Comparison of ENCODE assay signal across 24 cellular contexts in genomic region chr20:59564171-59564570, GRCh38. TPM values are rescaled to one million over a fixed set of nuclear protein-coding genes. Genes with fewer than 3 reads are reported as not detected.
A peak's percentile ranks its signal among the peaks of the same experiment; 100 is the strongest.
DNase-seq lines count a peak whose midpoint lies in the region; ATAC-seq, FAIRE-seq and TF ChIP-seq lines count a peak whose summit lies in the region.
"Had no signal": no experiment of that assay in that cellular context is flagged by ENCODE, and none has a peak within 500 bp of the region (broad histone marks: within the 10 kb centered on the region; RNA-seq: fewer than 3 reads in every experiment).

No MANE protein-coding gene starts in this region.

- TF ChIP-seq CTCF in GM10248 (IDR thresholded peaks at IDR 0.05; ENCODE audit: control extremely low read depth, extremely low read depth, low read depth, missing control alignments) = no peak
- no peak for TF ChIP-seq CTCF in kidney (IDR thresholded peaks at IDR 0.05; ENCODE audit: borderline replicate concordance, extremely low read depth, insufficient read depth)
- TF ChIP-seq CTCF in vagina (IDR thresholded peaks at IDR 0.05) = no peak

- CTCF ChIA-PET in GM10248 (lab: Yijun Ruan, JAX) = interaction anchor here (1.4 kb wide), 1 partner anchor 8 kb away, joined by 6 read pairs; no protein-coding TSS in a partner anchor

- POLR2A ChIA-PET in GM10248 (lab: Yijun Ruan, JAX) = no interaction called here

- no peak for ATAC-seq in GM19467 (IDR thresholded peaks at IDR 0.05; ENCODE audit: unreplicated experiment)
- ATAC-seq: GM12878 had no signal

- H3K27ac ChIP-seq in kidney (ENCODE audit: low read depth in 2 of 2, low read length in 2 of 2) = no peak overlapping the region
- H3K27ac ChIP-seq in vagina = no peak overlapping the region
- H3K27ac ChIP-seq: KMS-11 had no signal

- FAIRE-seq in kidney (lab: Jason Lieb, UNC) = no peak
- FAIRE-seq: GM12878, GM18507 had no signal

- DNase-seq in GM10248 (ENCODE audit: extremely low spot score) (peak; percentile 9), HuH-7.5 (ENCODE audit: low spot score) (peak; percentile 6), kidney (peak; percentile 55), vagina (ENCODE audit: extremely low spot score in 2 of 2) (peak; percentile 40 to 52), NCI-H69 (lab: John Stamatoyannopoulos, UW) (no peak)
- DNase-seq in activated CD8-positive, alpha-beta memory T cell treated with anti-CD3 and anti-CD28 coated beads, Interleukin-2, amount 50 U/mL, for 4 hours = no peak
- DNase-seq: BE2C; CD4-positive, CD25-positive, alpha-beta regulatory T cell; COR-L47; DMS153; GDM1; HFFc6; MV-4-11; NCI-H1417; NCI-H187; NCI-H2107; NCI-H2227 treated with DMSO at 0.1 percent for 48 hours; NCI-H510A treated with DMSO at 0.1 percent for 48 hours; SHP77 treated with DMSO at 0.1 percent for 48 hours had no signal

- H3K4me3 ChIP-seq in kidney (ENCODE audit: low read length in 2 of 2) (no peak overlapping the region), vagina (no peak overlapping the region)
- H3K4me3 ChIP-seq: GM12878 had no signal

- H3K36me3 ChIP-seq in kidney (ENCODE audit: control insufficient read depth in 1 of 2, insufficient read depth in 2 of 2, low read length in 2 of 2) (no peaks in the 10 kb centered on the region), vagina (no peaks in the 10 kb centered on the region)
- H3K36me3 ChIP-seq: BE2C had no signal

- H3K9ac ChIP-seq in kidney (ENCODE audit: low read length in 2 of 2) = no peak overlapping the region
- H3K9ac ChIP-seq: KMS-11 had no signal

- H3K27me3 ChIP-seq in vagina = no peaks in the 10 kb centered on the region
- H3K27me3 ChIP-seq: BE2C had no signal

- intact Hi-C loops in kidney (cut with DNase I) = loop anchor here (10.0 kb wide), 1 partner anchor 191 kb away; no protein-coding TSS in a partner anchor
- intact Hi-C loops in vagina (cut with DNase I) = no loop called here

- H3K4me1 ChIP-seq in kidney (ENCODE audit: control insufficient read depth in 1 of 2, insufficient read depth in 1 of 2, low read depth in 1 of 2, low read length in 2 of 2) = no peaks in the 10 kb centered on the region
- no peaks in the 10 kb centered on the region for H3K4me1 ChIP-seq in vagina
- H3K4me1 ChIP-seq: BE2C had no signal

- no peak for TF ChIP-seq POLR2A in vagina (IDR thresholded peaks at IDR 0.05)

- H3K9me3 ChIP-seq in kidney (ENCODE audit: control insufficient read depth in 1 of 2, low read length in 2 of 2) (no peaks in the 10 kb centered on the region), vagina (no peaks in the 10 kb centered on the region)
- H3K9me3 ChIP-seq: BE2C had no signal

RNA-seq across cellular contexts. Expression of gene PHACTR3, which starts 40.2 kb away (rescaled TPM):
- total RNA-seq in kidney (12.3 TPM), vagina (8.3 TPM)
- 1.7 TPM for polyA plus RNA-seq in kidney (ENCODE audit: insufficient read depth, low read depth, low replicate concordance)
- total RNA-seq: CD4-positive, CD25-positive, alpha-beta regulatory T cell; HFFc6; T-helper 1 cell treated with Interleukin-12 subunit alpha and Interleukin-12 subunit beta and Interleukin-4 antibody, amounts not matched to agents 30 ng/mL and 1 ng/mL, for 36 hours had no signal
- polyA plus RNA-seq: CD4-positive, CD25-positive, alpha-beta regulatory T cell had no signal

Comparison
In these comparisons a context has a peak if more than half of its experiments do, and no peak if none do; other contexts are left out.
1. DNase-seq: peak in GM10248 (single experiment), HuH-7.5 (single experiment), kidney (single experiment) and vagina (2 of 2); none in activated CD8-positive, alpha-beta memory T cell treated with anti-CD3 and anti-CD28 coated beads, Interleukin-2, amount 50 U/mL, for 4 hours (single experiment) and NCI-H69 (single experiment).